In genomic region chr6:5205877-5206840, GRCh38 we compare ENCODE assay signal across 8 cellular contexts. TPM values are rescaled to one million over a fixed set of nuclear protein-coding genes. Genes with fewer than 3 reads are reported as not detected.
DNase-seq lines count a peak whose midpoint lies in the region; ATAC-seq, FAIRE-seq and TF ChIP-seq lines count a peak whose summit lies in the region.

No MANE protein-coding gene starts in this region.

- peaks cover 3% of the 10 kb centered on the region for H3K4me1 Mint-ChIP-seq in activated T-helper 2 cell treated with anti-CD3 and anti-CD28 coated beads, Interferon-gamma antibody, Interleukin-2, Interleukin-4, amounts not matched to agents 10 μg/mL and 5 μg/mL and 100 μg/mL, durations not matched to agents 14 hours and 24 hours and 36 hours (ENCODE audit: low read depth)

- peaks cover 15% of the 10 kb centered on the region for H3K36me3 ChIP-seq in K562 (ENCODE audit: control insufficient read depth, insufficient read depth, low read length)
- peaks cover 2 to 4% of the 10 kb centered on the region in 2 experiments for H3K36me3 ChIP-seq in keratinocyte (ENCODE audit: control insufficient read depth in 2 of 2, extremely low read depth in 1 of 2, insufficient read depth in 2 of 2, low read length in 2 of 2)
- H3K36me3 ChIP-seq in thoracic aorta: no peaks in the 10 kb centered on the region

- DNase-seq in NCI-H2081 (lab: John Stamatoyannopoulos, UW) (peak; percentile 11 to 25), NCI-H2081 treated with DMSO at 0.1 percent for 48 hours (lab: John Stamatoyannopoulos, UW) (no peak), K562 (ENCODE audit: extremely low read depth in 1 of 4, low spot score in 3 of 4) (peak in 2 of 4 experiments; percentile 23 to 38), keratinocyte (ENCODE audit: low read depth, low spot score) (no peak), thoracic aorta (ENCODE audit: low spot score) (no peak), GM19239 (ENCODE audit: insufficient read length, low spot score) (no peak)
- DNase-seq in activated T-helper 2 cell treated with anti-CD3 and anti-CD28 coated beads, Interferon-gamma antibody, Interleukin-2, Interleukin-4, amounts not matched to agents 10 μg/mL and 5 μg/mL and 100 μg/mL, durations not matched to agents 14 hours and 24 hours and 36 hours (ENCODE audit: low spot score): no peak

- BruUV-seq in K562 (replicated peaks; lab: Mats Ljungman, UMichigan): no TSS peak

- H3K36me3 Mint-ChIP-seq in activated T-helper 2 cell treated with anti-CD3 and anti-CD28 coated beads, Interferon-gamma antibody, Interleukin-2, Interleukin-4, amounts not matched to agents 10 μg/mL and 5 μg/mL and 100 μg/mL, durations not matched to agents 14 hours and 24 hours and 36 hours (ENCODE audit: low read depth): peaks cover 3% of the 10 kb centered on the region

- H3K9ac ChIP-seq in K562 (ENCODE audit: insufficient read depth in 1 of 2, low read depth in 2 of 2, low read length in 2 of 2) (peak overlapping the region in 1 of 2 experiments; percentile 5; a peak in 1 of 4 replicates), keratinocyte (ENCODE audit: control insufficient read depth, extremely low read depth, insufficient read depth, low read length) (no peak overlapping the region)

- CTCF ChIA-PET in K562 (lab: Yijun Ruan, JAX; ENCODE audit: low intra/inter-chr PET ratio): no interaction called here

- H4K20me1 ChIP-seq in K562 (replicated peaks; ENCODE audit: control insufficient read depth, insufficient read depth, low read length) (peaks cover 6% of the 10 kb centered on the region; the same call in 1 of the 2 replicates), keratinocyte (ENCODE audit: control insufficient read depth, extremely low read depth, insufficient read depth, low read length) (no peaks in the 10 kb centered on the region)

- TF ChIP-seq EP300 in K562 (IDR thresholded peaks at IDR 0.05; ENCODE audit: low read length): no peak

- no peak overlapping the region for H3K27ac Mint-ChIP-seq in activated T-helper 2 cell treated with anti-CD3 and anti-CD28 coated beads, Interferon-gamma antibody, Interleukin-2, Interleukin-4, amounts not matched to agents 10 μg/mL and 5 μg/mL and 100 μg/mL, durations not matched to agents 14 hours and 24 hours and 36 hours

- H3K4me2 ChIP-seq in K562 (ENCODE audit: insufficient read depth, low read length) (no peak overlapping the region), keratinocyte (ENCODE audit: control insufficient read depth, extremely low read depth, insufficient read depth, low read depth, low read length) (peak overlapping the region; percentile 19)

- dilution Hi-C loops in keratinocyte (cut with MboI; ENCODE audit: extremely low pct_ligation_motif_present, low sequenced_read_pairs): no loop called here

- H3K4me1 ChIP-seq in K562 (replicated peaks in 1 of 2; ENCODE audit: control insufficient read depth in 2 of 2, insufficient read depth in 2 of 2, low read length in 2 of 2) (peaks cover 3 to 9% of the 10 kb centered on the region in 2 experiments; a peak in 4 of 5 replicates), keratinocyte (ENCODE audit: control insufficient read depth, extremely low read depth, insufficient read depth, low read length) (peaks cover 36% of the 10 kb centered on the region), thoracic aorta (ENCODE audit: control insufficient read depth in 1 of 2, low read depth in 2 of 2) (peaks cover 37 to 58% of the 10 kb centered on the region in 2 donors)

- H3K27ac ChIP-seq in K562 (ENCODE audit: extremely low read depth, low read depth, low read length): no peak overlapping the region
- H3K27ac ChIP-seq in keratinocyte (ENCODE audit: control insufficient read depth, insufficient read depth, low read length): no peak overlapping the region
- H3K27ac ChIP-seq in thoracic aorta: peak overlapping the region; percentile 44 to 66

- TF ChIP-seq CTCF in K562 (IDR thresholded peaks at IDR 0.05 in 2 of 3, conservative IDR thresholded peaks at IDR 0.05 in 1 of 3; ENCODE audit: insufficient read depth in 2 of 3, low read depth in 1 of 3, low read length in 3 of 3) (no peak), keratinocyte (optimal IDR thresholded peaks at IDR 0.05 in 1 of 3, IDR thresholded peaks at IDR 0.05 in 1 of 3, conservative IDR thresholded peaks at IDR 0.05 in 1 of 3; ENCODE audit: extremely low read depth in 1 of 3, insufficient read depth in 2 of 3, low read length in 3 of 3) (no peak), thoracic aorta (IDR thresholded peaks at IDR 0.05) (no peak)

- no peak for TF ChIP-seq POLR2A in K562 (conservative IDR thresholded peaks at IDR 0.05)

- no peaks in the 10 kb centered on the region for H3K27me3 Mint-ChIP-seq in activated T-helper 2 cell treated with anti-CD3 and anti-CD28 coated beads, Interferon-gamma antibody, Interleukin-2, Interleukin-4, amounts not matched to agents 10 μg/mL and 5 μg/mL and 100 μg/mL, durations not matched to agents 14 hours and 24 hours and 36 hours (ENCODE audit: low read depth)

- no peaks in the 10 kb centered on the region for H3K27me3 ChIP-seq in K562 (ENCODE audit: control insufficient read depth in 2 of 2, insufficient read depth in 2 of 2, low read length in 2 of 2)
- H3K27me3 ChIP-seq in keratinocyte (ENCODE audit: control insufficient read depth, extremely low read depth, insufficient read depth, low read length): no peaks in the 10 kb centered on the region
- no peaks in the 10 kb centered on the region for H3K27me3 ChIP-seq in thoracic aorta (replicated peaks; ENCODE audit: insufficient read depth)

- H2AFZ ChIP-seq in K562 (ENCODE audit: low read depth, low read length) (no peak overlapping the region), keratinocyte (ENCODE audit: control insufficient read depth, low read length) (no peak overlapping the region)

- in situ Hi-C loops in K562 (cut with MboI): no loop called here

- intact Hi-C loops in K562 (cut with micrococcal nuclease): no loop called here
- intact Hi-C loops in activated T-helper 2 cell treated with anti-CD3 and anti-CD28 coated beads, Interferon-gamma antibody, Interleukin-2, Interleukin-4, amounts not matched to agents 10 μg/mL and 5 μg/mL and 100 μg/mL, durations not matched to agents 14 hours and 24 hours and 36 hours (cut with micrococcal nuclease): no loop called here

- 34% methylated on average over 6 of the region's 6 CpGs for WGBS in K562 (ENCODE audit: insufficient coverage, low coverage, missing lambda C conversion rate)

- H3K4me3 Mint-ChIP-seq in activated T-helper 2 cell treated with anti-CD3 and anti-CD28 coated beads, Interferon-gamma antibody, Interleukin-2, Interleukin-4, amounts not matched to agents 10 μg/mL and 5 μg/mL and 100 μg/mL, durations not matched to agents 14 hours and 24 hours and 36 hours (ENCODE audit: low read depth): no peak overlapping the region

- H3K9me3 ChIP-seq in K562 (replicated peaks; ENCODE audit: control insufficient read depth, insufficient read depth, low read depth, low read length): no peaks in the 10 kb centered on the region
- H3K9me3 ChIP-seq in keratinocyte (ENCODE audit: control insufficient read depth, low read depth, low read length): no peaks in the 10 kb centered on the region
- H3K9me3 ChIP-seq in thoracic aorta: no peaks in the 10 kb centered on the region

- FAIRE-seq in K562 (lab: Jason Lieb, UNC): no peak
- FAIRE-seq in keratinocyte (lab: Jason Lieb, UNC): no peak
- no peak for FAIRE-seq in GM19239 (lab: Jason Lieb, UNC)

- H3K79me2 ChIP-seq in K562 (ENCODE audit: control insufficient read depth, insufficient read depth, low read length) (0 out of 3 replicates have a peak, but pooled peaks cover 6% of the 10 kb centered on the region), keratinocyte (ENCODE audit: control insufficient read depth, insufficient read depth, low read length) (peaks cover 2% of the 10 kb centered on the region)

- POLR2A ChIA-PET in K562 (lab: Yijun Ruan, JAX): interaction anchor here (0.5 to 3.0 kb wide), 7 partner anchors 9 to 802 kb away, joined by 3 to 14 read pairs (median 3); no protein-coding TSS in a partner anchor

- H3K9me3 Mint-ChIP-seq in activated T-helper 2 cell treated with anti-CD3 and anti-CD28 coated beads, Interferon-gamma antibody, Interleukin-2, Interleukin-4, amounts not matched to agents 10 μg/mL and 5 μg/mL and 100 μg/mL, durations not matched to agents 14 hours and 24 hours and 36 hours: no peaks in the 10 kb centered on the region

- ATAC-seq in K562 (peak; percentile 84), thoracic aorta (ENCODE audit: insufficient number of reproducible peaks, low FRiP score, low read depth) (peak; percentile 59), GM18511 (IDR thresholded peaks at IDR 0.05; ENCODE audit: unreplicated experiment) (no peak)

- no peaks in the 10 kb centered on the region for H3K9me1 ChIP-seq in K562 (ENCODE audit: control insufficient read depth, insufficient read depth, low read length)
- no peaks in the 10 kb centered on the region for H3K9me1 ChIP-seq in keratinocyte (ENCODE audit: control insufficient read depth, extremely low read depth, insufficient read depth, low read length)

- no peak for TF ChIP-seq RAD21 in K562 (CRISPR knock-in tag; conservative IDR thresholded peaks at IDR 0.05 in 1 of 2, IDR thresholded peaks at IDR 0.05 in 1 of 2)

- H3K4me3 ChIP-seq in K562 (no peak overlapping the region), keratinocyte (ENCODE audit: control insufficient read depth in 2 of 3, extremely low read depth in 1 of 3, insufficient read depth in 2 of 3, low read depth in 1 of 3, low read length in 3 of 3) (no peak overlapping the region), thoracic aorta (peak overlapping the region; percentile 7)

RNA-seq across cellular contexts. Expression of gene LYRM4, which starts 54.6 kb away (rescaled TPM):
- 27.0 and 54.7 TPM in 2 replicates for total RNA-seq in K562 (2011; cell fraction: chromatin; rRNA removed; ENCODE audit: low replicate concordance)
- total RNA-seq in K562 (2011; cell fraction: nucleolus; rRNA removed): 13.8 and 16.4 TPM in 2 replicates
- total RNA-seq in K562 (2011; cell fraction: nucleoplasm; rRNA removed): 46.3 and 95.0 TPM in 2 replicates
- 24.2 and 28.8 TPM in 2 replicates for total RNA-seq in K562 (2014; rRNA removed)
- total RNA-seq in K562 (2014; rRNA removed; fragmentation: Illumina TruSeq; extraction: Trizol): 41.1 and 41.8 TPM in 2 replicates
- total RNA-seq in K562 (2015; rRNA removed; fragmentation: Illumina TruSeq; extraction: Trizol): 29.0 and 33.9 TPM in 2 replicates
- 56.2 and 69.4 TPM in 2 replicates for total RNA-seq in K562 (2021)
- polyA plus RNA-seq in K562 (2011; rRNA removed): 66.4 and 69.4 TPM in 2 replicates
- polyA plus RNA-seq in K562 (2011; cell fraction: cytosol; rRNA removed): 44.2 and 62.9 TPM in 2 replicates
- 19.4 and 28.2 TPM in 2 replicates for polyA plus RNA-seq in K562 (2011; cell fraction: nucleus; rRNA removed)
- 38.7 and 53.8 TPM in 2 replicates for polyA plus RNA-seq in K562 (2012)
- polyA plus RNA-seq in K562 (2014; fragmentation: Illumina TruSeq; extraction: Trizol): 31.3 and 36.9 TPM in 2 replicates
- 10 to 100 TPM; 50.2 to 61.0 TPM for polyA plus RNA-seq in K562 (2014; fragmentation: Nextera tagmentation; extraction: Ambion mirVana)
- polyA plus RNA-seq in K562 (2014; rRNA removed): 29.9 and 40.8 TPM in 2 replicates
- polyA minus RNA-seq in K562 (2011; rRNA and poly(A)+ RNA removed): 41.4 and 43.3 TPM in 2 replicates
- polyA minus RNA-seq in K562 (2011; cell fraction: cytosol; rRNA and poly(A)+ RNA removed): 13.4 and 17.3 TPM in 2 replicates
- 10.0 and 11.6 TPM in 2 replicates for polyA minus RNA-seq in K562 (2011; cell fraction: nucleus; rRNA and poly(A)+ RNA removed)
- polyA plus RNA-seq in keratinocyte: 37.8 to 41.4 TPM (median 41.1 TPM) in 3 replicates
- polyA plus RNA-seq in keratinocyte (2011; ENCODE audit: low read depth): 43.1 TPM
- 38.8 and 53.2 TPM in 2 replicates for polyA plus RNA-seq in keratinocyte (2011; cell fraction: cytosol; rRNA removed)
- polyA plus RNA-seq in keratinocyte (2011; cell fraction: nucleus; rRNA removed): 17.2 and 17.6 TPM in 2 replicates
- 22.5 and 30.9 TPM in 2 replicates for polyA plus RNA-seq in keratinocyte (2012; ENCODE audit: low replicate concordance)
- polyA minus RNA-seq in keratinocyte: 11.1 to 23.9 TPM (median 20.8 TPM) in 3 replicates
- polyA minus RNA-seq in keratinocyte (2011; cell fraction: cytosol; rRNA and poly(A)+ RNA removed): 15.3 TPM
- 7.8 and 11.9 TPM in 2 replicates for polyA minus RNA-seq in keratinocyte (2011; cell fraction: nucleus; rRNA and poly(A)+ RNA removed)
- total RNA-seq in thoracic aorta: 10 to 100 TPM in 1 of 2 donors, 1 to 10 TPM in 1; 6.9 to 27.2 TPM
- total RNA-seq in activated T-helper 2 cell treated with anti-CD3 and anti-CD28 coated beads, Interferon-gamma antibody, Interleukin-2, Interleukin-4, amounts not matched to agents 10 μg/mL and 5 μg/mL and 100 μg/mL, durations not matched to agents 14 hours and 24 hours and 36 hours: 45.2 and 48.6 TPM in 2 replicates

RNA-seq across cellular contexts. Expression of gene FARS2, which starts 55.2 kb away (rescaled TPM):
- total RNA-seq in K562 (2011; cell fraction: chromatin; rRNA removed; ENCODE audit: low replicate concordance): 45.6 and 71.4 TPM in 2 replicates
- 42.9 and 58.8 TPM in 2 replicates for total RNA-seq in K562 (2011; cell fraction: nucleolus; rRNA removed)
- 45.3 and 48.5 TPM in 2 replicates for total RNA-seq in K562 (2011; cell fraction: nucleoplasm; rRNA removed)
- total RNA-seq in K562 (2014; rRNA removed) (22.5 and 30.7 TPM in 2 replicates), K562 (2014; rRNA removed; fragmentation: Illumina TruSeq; extraction: Trizol) (24.3 and 27.5 TPM in 2 replicates), K562 (2015; rRNA removed; fragmentation: Illumina TruSeq; extraction: Trizol) (27.9 and 28.1 TPM in 2 replicates), K562 (2021) (25.8 and 26.6 TPM in 2 replicates), thoracic aorta (10 to 100 TPM; 10.4 to 11.6 TPM)
- polyA plus RNA-seq in K562 (2011; rRNA removed) (26.1 and 27.0 TPM in 2 replicates), K562 (2014; fragmentation: Illumina TruSeq; extraction: Trizol) (24.1 and 25.9 TPM in 2 replicates), K562 (2014; fragmentation: Nextera tagmentation; extraction: Ambion mirVana) (10 to 100 TPM; 52.3 to 62.2 TPM), K562 (2014; rRNA removed) (16.5 and 25.5 TPM in 2 replicates), keratinocyte (19.0 to 26.7 TPM (median 21.3 TPM) in 3 replicates)
- polyA plus RNA-seq in K562 (2011; cell fraction: cytosol; rRNA removed): 27.4 and 27.7 TPM in 2 replicates
- polyA plus RNA-seq in K562 (2011; cell fraction: nucleus; rRNA removed): 15.7 and 17.5 TPM in 2 replicates
- 21.3 and 22.0 TPM in 2 replicates for polyA plus RNA-seq in K562 (2012)
- 62.9 TPM in 2 replicates for polyA minus RNA-seq in K562 (2011; rRNA and poly(A)+ RNA removed)
- 21.6 and 22.2 TPM in 2 replicates for polyA minus RNA-seq in K562 (2011; cell fraction: cytosol; rRNA and poly(A)+ RNA removed)
- polyA minus RNA-seq in K562 (2011; cell fraction: nucleus; rRNA and poly(A)+ RNA removed): 62.1 and 76.5 TPM in 2 replicates
- 4.5 TPM for polyA plus RNA-seq in keratinocyte (2011; ENCODE audit: low read depth)
- polyA plus RNA-seq in keratinocyte (2011; cell fraction: cytosol; rRNA removed): 18.9 and 20.0 TPM in 2 replicates
- polyA plus RNA-seq in keratinocyte (2011; cell fraction: nucleus; rRNA removed): 19.1 and 19.3 TPM in 2 replicates
- 10.0 and 14.7 TPM in 2 replicates for polyA plus RNA-seq in keratinocyte (2012; ENCODE audit: low replicate concordance)
- polyA minus RNA-seq in keratinocyte: 37.4 to 50.5 TPM (median 43.2 TPM) in 3 replicates
- 20.9 TPM for polyA minus RNA-seq in keratinocyte (2011; cell fraction: cytosol; rRNA and poly(A)+ RNA removed)
- 31.3 and 45.8 TPM in 2 replicates for polyA minus RNA-seq in keratinocyte (2011; cell fraction: nucleus; rRNA and poly(A)+ RNA removed)
- 18.4 and 19.7 TPM in 2 replicates for total RNA-seq in activated T-helper 2 cell treated with anti-CD3 and anti-CD28 coated beads, Interferon-gamma antibody, Interleukin-2, Interleukin-4, amounts not matched to agents 10 μg/mL and 5 μg/mL and 100 μg/mL, durations not matched to agents 14 hours and 24 hours and 36 hours

Comparison
In these comparisons a context has a peak if more than half of its experiments do, and no peak if none do; other contexts are left out.
1. DNase-seq: peak in NCI-H2081 (2 of 2); none in NCI-H2081 treated with DMSO at 0.1 percent for 48 hours (single experiment), keratinocyte (single experiment), thoracic aorta (single experiment), activated T-helper 2 cell treated with anti-CD3 and anti-CD28 coated beads, Interferon-gamma antibody, Interleukin-2, Interleukin-4, amounts not matched to agents 10 μg/mL and 5 μg/mL and 100 μg/mL, durations not matched to agents 14 hours and 24 hours and 36 hours (single experiment) and GM19239 (single experiment).
2. H3K27ac ChIP-seq: peak in thoracic aorta (2 of 2); none in K562 (single experiment) and keratinocyte (single experiment).